1 cellular context compared by ENCODE assay signal in genomic region chr7:7567898-7568531, GRCh38.
TF ChIP-seq lines count a peak whose summit lies in the region.

No MANE protein-coding gene starts in this region.

TF ChIP-seq in H1, 55 proteins besides CTCF, POLR2A, EP300 and RAD21 (continued from another document):
- TF ChIP-seq RBBP5 (IDR thresholded peaks at IDR 0.05; ENCODE audit: borderline replicate concordance, low read depth, low read length) (no peak), MAX (IDR thresholded peaks at IDR 0.05) (no peak), CTBP2 (IDR thresholded peaks at IDR 0.05; ENCODE audit: borderline replicate concordance, insufficient read depth, insufficient read length, low read length) (no peak), ASH2L (IDR thresholded peaks at IDR 0.05; ENCODE audit: low read length) (no peak), BCL11A (IDR thresholded peaks at IDR 0.05; ENCODE audit: low read depth in 2 of 2, low read length in 2 of 2) (no peak), YY1 (IDR thresholded peaks at IDR 0.05; ENCODE audit: low read depth, low read length) (no peak), MAFK (IDR thresholded peaks at IDR 0.05; ENCODE audit: low read depth, low read length) (no peak), CBX8 (IDR thresholded peaks at IDR 0.05; ENCODE audit: borderline replicate concordance, low read depth, low read length) (no peak), FOSL1 (IDR thresholded peaks at IDR 0.05; ENCODE audit: insufficient read depth, low read depth, low read length) (no peak), CBX5 (IDR thresholded peaks at IDR 0.05; ENCODE audit: low read depth, low read length) (no peak), CHD2 (IDR thresholded peaks at IDR 0.05; ENCODE audit: low read length) (no peak), SIRT6 (IDR thresholded peaks at IDR 0.05; ENCODE audit: low read length) (no peak)
